20 cellular contexts compared by ENCODE assay signal in genomic region chr6:33010356-33010755, GRCh38. TPM values are rescaled to one million over a fixed set of nuclear protein-coding genes. Genes with fewer than 3 reads are reported as not detected.
"Had no signal": no experiment of that assay in that cellular context is flagged by ENCODE, and none has a peak within 500 bp of the region (broad histone marks: within the 10 kb centered on the region; RNA-seq: fewer than 3 reads in every experiment).

No MANE protein-coding gene starts in this region.

- H3K27ac Mint-ChIP-seq: activated CD4-positive, alpha-beta memory T cell treated with anti-CD3 and anti-CD28 coated beads, Interleukin-2, amount 10 ng/mL, durations not matched to agents 7 days and 5 days; activated naive CD4-positive, alpha-beta T cell treated with anti-CD3 and anti-CD28 coated beads for 36 hours; activated T-cell treated with anti-CD3 and anti-CD28 coated beads, Interleukin-2, amount 50 U/mL, for 24 hours; activated T-helper 2 cell treated with anti-CD3 and anti-CD28 coated beads, Interferon-gamma antibody, Interleukin-2, Interleukin-4, amounts not matched to agents 10 μg/mL and 5 μg/mL and 100 μg/mL, durations not matched to agents 14 hours and 24 hours and 36 hours had no signal

- H3K36me3 Mint-ChIP-seq: natural killer cell; stimulated activated effector memory CD8-positive, alpha-beta T cell treated with anti-CD3 and anti-CD28 coated beads, Interleukin-12 subunit alpha, Interleukin-12 subunit beta, amount 100 ng/mL, for 72 hours had no signal

- H3K4me3 ChIP-seq: body of pancreas, pancreas had no signal

- H3K9me3 ChIP-seq: body of pancreas, esophagus squamous epithelium, neutrophil, pancreas, right lobe of liver had no signal

- H3K27ac ChIP-seq: body of pancreas, neutrophil, pancreas, right lobe of liver, WERI-Rb-1 had no signal

- H3K4me3 Mint-ChIP-seq: activated CD4-positive, alpha-beta memory T cell treated with anti-CD3 and anti-CD28 coated beads, Interleukin-2, amount 10 ng/mL, durations not matched to agents 7 days and 5 days; activated naive CD4-positive, alpha-beta T cell treated with anti-CD3 and anti-CD28 coated beads for 36 hours; natural killer cell had no signal

- ATAC-seq: body of pancreas; effector memory CD8-positive, alpha-beta T cell; stimulated activated effector memory CD8-positive, alpha-beta T cell treated with anti-CD3 and anti-CD28 coated beads, Interleukin-12 subunit alpha, Interleukin-12 subunit beta, amount 100 ng/mL, for 72 hours had no signal

- DNase-seq: activated CD4-positive, alpha-beta memory T cell treated with anti-CD3 and anti-CD28 coated beads, Interleukin-2, amount 10 ng/mL, durations not matched to agents 7 days and 5 days; activated CD4-positive, alpha-beta T cell treated with anti-CD3 and anti-CD28 coated beads for 4 hours; activated naive CD4-positive, alpha-beta T cell treated with anti-CD3 and anti-CD28 coated beads for 36 hours; activated T-cell treated with anti-CD3 and anti-CD28 coated beads, Interleukin-2, amount 50 U/mL, for 24 hours; body of pancreas; effector memory CD8-positive, alpha-beta T cell; esophagus squamous epithelium; left cardiac atrium; mesendoderm; natural killer cell; pancreas; right lobe of liver; small intestine; stimulated activated CD4-positive, alpha-beta T cell treated with anti-CD3 and anti-CD28 coated beads, Interleukin-4, amount 100 ng/mL, for 24 hours; T-helper 2 cell; WERI-Rb-1 had no signal

- H3K9me3 Mint-ChIP-seq: activated CD4-positive, alpha-beta memory T cell treated with anti-CD3 and anti-CD28 coated beads, Interleukin-2, amount 10 ng/mL, durations not matched to agents 7 days and 5 days; activated naive CD4-positive, alpha-beta T cell treated with anti-CD3 and anti-CD28 coated beads for 36 hours; activated T-cell treated with anti-CD3 and anti-CD28 coated beads, Interleukin-2, amount 50 U/mL, for 24 hours; activated T-helper 2 cell treated with anti-CD3 and anti-CD28 coated beads, Interferon-gamma antibody, Interleukin-2, Interleukin-4, amounts not matched to agents 10 μg/mL and 5 μg/mL and 100 μg/mL, durations not matched to agents 14 hours and 24 hours and 36 hours; effector memory CD8-positive, alpha-beta T cell; natural killer cell; stimulated activated effector memory CD8-positive, alpha-beta T cell treated with anti-CD3 and anti-CD28 coated beads, Interleukin-12 subunit alpha, Interleukin-12 subunit beta, amount 100 ng/mL, for 72 hours had no signal

- H3K27me3 ChIP-seq: body of pancreas, pancreas had no signal

- H3K4me1 ChIP-seq: pancreas, right lobe of liver had no signal

- H3K36me3 ChIP-seq: esophagus squamous epithelium, neutrophil, pancreas, right lobe of liver, WERI-Rb-1 had no signal

RNA-seq across cellular contexts. Expression of gene HLA-DOA, which starts 1.0 kb away (rescaled TPM):
- total RNA-seq: dermis microvascular lymphatic vessel endothelial cell had no signal
